Comparison of ENCODE assay signal across 1 cellular context in the genomic region with DNA sequence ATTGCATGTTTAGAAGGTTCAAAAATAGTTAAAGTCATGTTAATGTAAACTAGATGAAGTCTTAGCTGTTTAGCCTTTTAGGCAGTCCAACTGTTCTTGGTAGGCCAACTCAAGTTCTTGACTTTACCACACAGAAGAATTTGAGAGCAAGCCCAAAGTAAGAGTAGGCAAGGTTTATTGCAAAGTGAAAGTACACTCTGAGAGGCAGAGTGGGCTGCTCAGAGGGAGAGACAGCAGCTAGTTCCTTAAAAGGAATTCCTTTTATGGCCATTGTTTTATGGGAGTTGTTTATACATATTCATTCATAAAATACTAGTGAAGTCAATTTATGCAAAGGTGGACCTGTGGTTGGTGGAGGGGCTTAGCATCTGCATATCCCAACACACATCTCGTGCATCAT.
TF ChIP-seq lines count a peak whose summit lies in the region.

No MANE protein-coding gene starts in this region.

TF ChIP-seq in H1, 55 proteins besides CTCF, POLR2A, EP300 and RAD21:
- no peak for TF ChIP-seq SP4 (IDR thresholded peaks at IDR 0.05; ENCODE audit: low read length)
- no peak for TF ChIP-seq RFX5 (IDR thresholded peaks at IDR 0.05; ENCODE audit: borderline replicate concordance, low read depth, low read length)
- no peak for TF ChIP-seq PHF8 (conservative IDR thresholded peaks at IDR 0.05; ENCODE audit: low read depth, low read length)
- no peak for TF ChIP-seq JUND (IDR thresholded peaks at IDR 0.05; ENCODE audit: low read length)
- no peak for TF ChIP-seq TAF7 (optimal IDR thresholded peaks at IDR 0.05; ENCODE audit: borderline replicate concordance, low read depth, low read length)
- TF ChIP-seq CTBP2 (IDR thresholded peaks at IDR 0.05; ENCODE audit: borderline replicate concordance, insufficient read depth, insufficient read length, low read length), result no peak
- TF ChIP-seq ZNF274 (IDR thresholded peaks at IDR 0.05; ENCODE audit: borderline replicate concordance, extremely low read depth, low read length), result no peak
- no peak for TF ChIP-seq RBBP5 (IDR thresholded peaks at IDR 0.05; ENCODE audit: borderline replicate concordance, low read depth, low read length)
- no peak for TF ChIP-seq SAP30 (IDR thresholded peaks at IDR 0.05; ENCODE audit: insufficient read depth, insufficient replicate concordance, low read length)
- no peak for TF ChIP-seq CREB1 (IDR thresholded peaks at IDR 0.05)
- TF ChIP-seq GTF2F1 (IDR thresholded peaks at IDR 0.05; ENCODE audit: borderline replicate concordance, low read depth, low read length), result no peak
- TF ChIP-seq POLR2AphosphoS5 (IDR thresholded peaks at IDR 0.05; ENCODE audit: low read depth, low read length), result no peak
- TF ChIP-seq SIN3A (conservative IDR thresholded peaks at IDR 0.05 in 1 of 2, IDR thresholded peaks at IDR 0.05 in 1 of 2; ENCODE audit: low read depth in 1 of 2, low read length in 2 of 2), result no peak
TF ChIP-seq in H1: peak in this region for 0.
